Comparison of ENCODE assay signal across 28 cellular contexts in genomic region chr13:93316848-93317247, GRCh38.
"Had no signal": no experiment of that assay in that cellular context is flagged by ENCODE, and none has a peak within 500 bp of the region (broad histone marks: within the 10 kb centered on the region; RNA-seq: fewer than 3 reads in every experiment).

No MANE protein-coding gene starts in this region.

- H3K27me3 Mint-ChIP-seq: activated CD4-positive, alpha-beta memory T cell treated with anti-CD3 and anti-CD28 coated beads, Interleukin-2, amount 10 ng/mL, durations not matched to agents 7 days and 5 days; activated CD4-positive, alpha-beta T cell treated with anti-CD3 and anti-CD28 coated beads, Interleukin-2, amount 10 ng/mL, durations not matched to agents 7 days and 5 days; activated naive CD4-positive, alpha-beta T cell treated with anti-CD3 and anti-CD28 coated beads, Interleukin-2, amount 10 ng/mL, durations not matched to agents 7 days and 5 days; activated naive CD8-positive, alpha-beta T cell treated with anti-CD3 and anti-CD28 coated beads, Interleukin-2, amount 10 ng/mL, durations not matched to agents 7 days and 5 days; central memory CD8-positive, alpha-beta T cell; dendritic cell treated with granulocyte-macrophage colony-stimulating factor and Interleukin-4, amounts not matched to agents 40 ng/mL and 50 ng/mL, for 4 days had no signal

- ATAC-seq: activated naive CD4-positive, alpha-beta T cell treated with anti-CD3 and anti-CD28 coated beads, Interleukin-2, amount 50 U/mL, for 72 hours; activated T-cell treated with anti-CD3 and anti-CD28 coated beads, Interleukin-2, amount 50 U/mL, for 72 hours; esophagus mucosa had no signal

- DNase-seq: activated CD4-positive, alpha-beta memory T cell treated with anti-CD3 and anti-CD28 coated beads, Interleukin-2, amount 10 ng/mL, durations not matched to agents 7 days and 5 days; activated CD4-positive, alpha-beta T cell treated with anti-CD3 and anti-CD28 coated beads for 1 hour; activated CD4-positive, alpha-beta T cell treated with anti-CD3 and anti-CD28 coated beads for 4 hours; activated CD4-positive, alpha-beta T cell treated with anti-CD3 and anti-CD28 coated beads, Interleukin-2, amount 10 ng/mL, durations not matched to agents 7 days and 5 days; activated CD4-positive, alpha-beta T cell treated with anti-CD3 and anti-CD28 coated beads, Interleukin-2, amount 50 U/mL, for 4 hours; activated CD8-positive, alpha-beta memory T cell treated with anti-CD3 and anti-CD28 coated beads, Interleukin-2, amount 50 U/mL, for 48 hours; activated gamma-delta T cell; activated naive CD4-positive, alpha-beta T cell; activated naive CD4-positive, alpha-beta T cell treated with anti-CD3 and anti-CD28 coated beads, Interleukin-2, amount 10 ng/mL, durations not matched to agents 7 days and 5 days; activated naive CD8-positive, alpha-beta T cell treated with anti-CD3 and anti-CD28 coated beads, Interleukin-2, amount 10 ng/mL, durations not matched to agents 7 days and 5 days; activated T-cell treated with anti-CD3 and anti-CD28 coated beads for 4 hours; activated T-cell treated with anti-CD3 and anti-CD28 coated beads, Interleukin-2, amount 50 U/mL, for 24 hours; activated T-cell treated with anti-CD3 and anti-CD28 coated beads, Interleukin-2, amount 50 U/mL, for 72 hours; brain microvascular endothelial cell; dorsolateral prefrontal cortex; effector memory CD4-positive, alpha-beta T cell; endodermal cell; foreskin fibroblast; head of caudate nucleus; hippocampal formation had no signal

- H3K9me3 Mint-ChIP-seq: activated CD4-positive, alpha-beta memory T cell treated with anti-CD3 and anti-CD28 coated beads, Interleukin-2, amount 10 ng/mL, durations not matched to agents 7 days and 5 days; activated CD4-positive, alpha-beta T cell treated with anti-CD3 and anti-CD28 coated beads, Interleukin-2, amount 10 ng/mL, durations not matched to agents 7 days and 5 days; activated naive CD4-positive, alpha-beta T cell treated with anti-CD3 and anti-CD28 coated beads, Interleukin-2, amount 10 ng/mL, durations not matched to agents 7 days and 5 days; activated naive CD8-positive, alpha-beta T cell treated with anti-CD3 and anti-CD28 coated beads, Interleukin-2, amount 10 ng/mL, durations not matched to agents 7 days and 5 days; activated T-cell treated with anti-CD3 and anti-CD28 coated beads, Interleukin-2, amount 50 U/mL, for 24 hours; central memory CD8-positive, alpha-beta T cell; endodermal cell had no signal

- H3K27me3 ChIP-seq: ascending aorta, brain microvascular endothelial cell, dorsolateral prefrontal cortex had no signal

- H3K27ac ChIP-seq: ascending aorta, brain microvascular endothelial cell, coronary artery, dorsolateral prefrontal cortex had no signal

- H3K36me3 ChIP-seq: ascending aorta, brain microvascular endothelial cell had no signal

- FAIRE-seq: bronchial epithelial cell, frontal cortex had no signal

- H3K4me3 Mint-ChIP-seq: activated CD4-positive, alpha-beta memory T cell treated with anti-CD3 and anti-CD28 coated beads, Interleukin-2, amount 10 ng/mL, durations not matched to agents 7 days and 5 days; activated CD4-positive, alpha-beta T cell treated with anti-CD3 and anti-CD28 coated beads, Interleukin-2, amount 10 ng/mL, durations not matched to agents 7 days and 5 days; activated naive CD4-positive, alpha-beta T cell treated with anti-CD3 and anti-CD28 coated beads, Interleukin-2, amount 10 ng/mL, durations not matched to agents 7 days and 5 days; activated naive CD8-positive, alpha-beta T cell treated with anti-CD3 and anti-CD28 coated beads, Interleukin-2, amount 10 ng/mL, durations not matched to agents 7 days and 5 days; activated T-cell treated with anti-CD3 and anti-CD28 coated beads, Interleukin-2, amount 50 U/mL, for 24 hours; activated T-cell treated with anti-CD3 and anti-CD28 coated beads, Interleukin-2, amount 50 U/mL, for 72 hours; central memory CD8-positive, alpha-beta T cell; dendritic cell treated with granulocyte-macrophage colony-stimulating factor and Interleukin-4, amounts not matched to agents 40 ng/mL and 50 ng/mL, for 4 days; endodermal cell had no signal

- H3K9me3 ChIP-seq: ascending aorta had no signal

- H3K36me3 Mint-ChIP-seq: activated naive CD4-positive, alpha-beta T cell treated with anti-CD3 and anti-CD28 coated beads, Interleukin-2, amount 10 ng/mL, durations not matched to agents 7 days and 5 days; activated naive CD4-positive, alpha-beta T cell treated with anti-CD3 and anti-CD28 coated beads, Interleukin-2, amount 50 U/mL, for 72 hours; activated naive CD8-positive, alpha-beta T cell treated with anti-CD3 and anti-CD28 coated beads, Interleukin-2, amount 10 ng/mL, durations not matched to agents 7 days and 5 days had no signal

- H3K4me1 Mint-ChIP-seq: activated CD4-positive, alpha-beta memory T cell treated with anti-CD3 and anti-CD28 coated beads, Interleukin-2, amount 10 ng/mL, durations not matched to agents 7 days and 5 days; activated CD4-positive, alpha-beta T cell treated with anti-CD3 and anti-CD28 coated beads, Interleukin-2, amount 10 ng/mL, durations not matched to agents 7 days and 5 days; activated naive CD4-positive, alpha-beta T cell treated with anti-CD3 and anti-CD28 coated beads, Interleukin-2, amount 10 ng/mL, durations not matched to agents 7 days and 5 days; activated naive CD8-positive, alpha-beta T cell treated with anti-CD3 and anti-CD28 coated beads, Interleukin-2, amount 10 ng/mL, durations not matched to agents 7 days and 5 days; central memory CD8-positive, alpha-beta T cell had no signal

- H3K27ac Mint-ChIP-seq: activated CD4-positive, alpha-beta memory T cell treated with anti-CD3 and anti-CD28 coated beads, Interleukin-2, amount 10 ng/mL, durations not matched to agents 7 days and 5 days; activated CD4-positive, alpha-beta T cell treated with anti-CD3 and anti-CD28 coated beads, Interleukin-2, amount 10 ng/mL, durations not matched to agents 7 days and 5 days; activated naive CD4-positive, alpha-beta T cell treated with anti-CD3 and anti-CD28 coated beads, Interleukin-2, amount 10 ng/mL, durations not matched to agents 7 days and 5 days; activated naive CD4-positive, alpha-beta T cell treated with anti-CD3 and anti-CD28 coated beads, Interleukin-2, amount 50 U/mL, for 72 hours; activated naive CD8-positive, alpha-beta T cell treated with anti-CD3 and anti-CD28 coated beads, Interleukin-2, amount 10 ng/mL, durations not matched to agents 7 days and 5 days; activated T-cell treated with anti-CD3 and anti-CD28 coated beads, Interleukin-2, amount 50 U/mL, for 24 hours; activated T-cell treated with anti-CD3 and anti-CD28 coated beads, Interleukin-2, amount 50 U/mL, for 72 hours; dendritic cell treated with granulocyte-macrophage colony-stimulating factor and Interleukin-4, amounts not matched to agents 40 ng/mL and 50 ng/mL, for 4 days; endodermal cell had no signal

- H3K4me3 ChIP-seq: ascending aorta, coronary artery, dorsolateral prefrontal cortex had no signal
